In genomic region chr9:109101810-109102209, GRCh38 we compare ENCODE assay signal across 8 cellular contexts. TPM values are rescaled to one million over a fixed set of nuclear protein-coding genes. Genes with fewer than 3 reads are reported as not detected.
DNase-seq lines count a peak whose midpoint lies in the region; ATAC-seq, FAIRE-seq and TF ChIP-seq lines count a peak whose summit lies in the region.

No MANE protein-coding gene starts in this region.

- H3K9me3 ChIP-seq in neural progenitor cell (ENCODE audit: low read depth): no peaks in the 10 kb centered on the region

- no peak overlapping the region for H3K27ac ChIP-seq in neural progenitor cell

- peak; percentile 74 for ATAC-seq in GM18909 (IDR thresholded peaks at IDR 0.05; ENCODE audit: poor library complexity, unreplicated experiment)
- ATAC-seq in HG02763 (IDR thresholded peaks at IDR 0.05; ENCODE audit: unreplicated experiment): peak; percentile 62

- peaks cover 36% of the 10 kb centered on the region for H3K36me3 Mint-ChIP-seq in neural progenitor cell

- H3K27me3 Mint-ChIP-seq in neural progenitor cell (ENCODE audit: insufficient read depth, low read depth): no peaks in the 10 kb centered on the region

- H3K4me2 ChIP-seq in neural progenitor cell: no peak overlapping the region

- no peak for TF ChIP-seq CTCF in retinal pigment epithelial cell (conservative IDR thresholded peaks at IDR 0.05; ENCODE audit: low read depth, low read length)
- no peak for TF ChIP-seq CTCF in neural progenitor cell (IDR thresholded peaks at IDR 0.05)

- H3K9me3 Mint-ChIP-seq in neural progenitor cell: peaks cover 12% of the 10 kb centered on the region

- peaks cover 19% of the 10 kb centered on the region for H3K36me3 ChIP-seq in neural progenitor cell

- H4K20me1 ChIP-seq in neural progenitor cell (ENCODE audit: low read depth): peaks cover 56% of the 10 kb centered on the region

- no peak overlapping the region for H3K4me3 ChIP-seq in retinal pigment epithelial cell (ENCODE audit: low read length)
- no peak overlapping the region for H3K4me3 ChIP-seq in neural progenitor cell

- no peak for FAIRE-seq in HTR-8/SVneo (lab: Jason Lieb, UNC)

- H3K4me1 ChIP-seq in neural progenitor cell: peaks cover 15% of the 10 kb centered on the region

- no peak overlapping the region for H2AFZ ChIP-seq in neural progenitor cell (replicated peaks)

- peaks cover 3% of the 10 kb centered on the region for H3F3A ChIP-seq in neural progenitor cell (ENCODE audit: low read depth)

- DNase-seq in NCI-H226 (peak; percentile 58), dermis microvascular lymphatic vessel endothelial cell (ENCODE audit: low read depth in 2 of 2) (peak; percentile 71 to 93), retinal pigment epithelial cell (ENCODE audit: low read depth) (peak; percentile 50), neural progenitor cell (ENCODE audit: low spot score) (no peak), Ammon's horn (ENCODE audit: low spot score) (no peak), HTR-8/SVneo (ENCODE audit: insufficient read length, low spot score) (no peak)

- H3K79me2 ChIP-seq in neural progenitor cell (ENCODE audit: low read depth): peaks cover 100% of the 10 kb centered on the region

- peaks cover 18% of the 10 kb centered on the region for H3K4me1 Mint-ChIP-seq in neural progenitor cell

- no peaks in the 10 kb centered on the region for H3K27me3 ChIP-seq in neural progenitor cell

- H3K4me3 Mint-ChIP-seq in neural progenitor cell: no peak overlapping the region

- H3K9ac ChIP-seq in neural progenitor cell: no peak overlapping the region

- H3K27ac Mint-ChIP-seq in neural progenitor cell: no peak overlapping the region

RNA-seq across cellular contexts. Expression of gene TMEM245, which starts 17.9 kb away (rescaled TPM):
- 49.2 and 68.5 TPM in 2 replicates for total RNA-seq in dermis microvascular lymphatic vessel endothelial cell
- total RNA-seq in neural progenitor cell (ENCODE audit: low replicate concordance): 65.9 and 85.3 TPM in 2 replicates

Comparison
In these comparisons a context has a peak if more than half of its experiments do, and no peak if none do; other contexts are left out.
1. DNase-seq: peak in NCI-H226 (single experiment), dermis microvascular lymphatic vessel endothelial cell (2 of 2) and retinal pigment epithelial cell (single experiment); none in neural progenitor cell (single experiment), Ammon's horn (single experiment) and HTR-8/SVneo (single experiment).